19 cellular contexts compared by ENCODE assay signal in the genomic region with DNA sequence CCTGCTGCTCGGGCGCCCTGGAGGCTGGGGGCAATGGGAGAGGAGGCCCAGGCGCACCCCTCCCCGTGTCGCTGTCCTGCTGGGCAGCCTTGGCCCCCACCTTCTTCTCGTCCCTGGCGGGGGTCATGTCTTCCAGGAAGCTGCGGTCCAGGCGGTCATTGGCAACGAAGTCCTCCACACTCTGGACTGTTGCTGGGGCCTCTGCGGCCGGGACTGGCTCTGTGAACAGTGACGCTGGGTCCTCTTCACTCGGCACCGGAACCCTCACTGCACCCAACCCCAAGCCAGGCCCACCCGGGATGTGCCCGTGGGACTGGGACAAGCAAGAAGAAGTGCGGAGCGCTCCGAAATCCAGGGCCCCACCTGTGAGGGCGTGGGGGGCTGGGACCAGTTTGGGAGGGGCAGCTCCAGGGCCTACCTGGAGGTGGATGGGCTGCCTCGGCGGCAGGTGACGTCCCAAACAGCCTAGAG.
DNase-seq lines count a peak whose midpoint lies in the region; ATAC-seq and TF ChIP-seq lines count a peak whose summit lies in the region.
"Had no signal": no experiment of that assay in that cellular context is flagged by ENCODE, and none has a peak within 500 bp of the region (broad histone marks: within the 10 kb centered on the region; RNA-seq: fewer than 3 reads in every experiment).

No MANE protein-coding gene starts in this region.

- no peaks in the 10 kb centered on the region for H3K4me1 ChIP-seq in lower lobe of right lung
- H3K4me1 ChIP-seq: A549, Caco-2 had no signal

- H3K27me3 Mint-ChIP-seq in CD14-positive monocyte (ENCODE audit: low read depth in 3 of 3): peaks cover 0 to 3% (median 0%) of the 10 kb centered on the region in 3 donors
- H3K27me3 Mint-ChIP-seq in activated CD4-positive, alpha-beta memory T cell treated with anti-CD3 and anti-CD28 coated beads for 36 hours: peaks cover 19% of the 10 kb centered on the region
- H3K27me3 Mint-ChIP-seq: CD4-positive, CD25-positive, alpha-beta regulatory T cell had no signal

- H3K27ac ChIP-seq in lower lobe of right lung: no peak overlapping the region
- H3K27ac ChIP-seq: A549, GM23248 had no signal

- H3K4me3 Mint-ChIP-seq in CD14-positive monocyte: no peak overlapping the region
- no peak overlapping the region for H3K4me3 Mint-ChIP-seq in activated CD4-positive, alpha-beta memory T cell treated with anti-CD3 and anti-CD28 coated beads for 36 hours
- H3K4me3 Mint-ChIP-seq: CD4-positive, CD25-positive, alpha-beta regulatory T cell; CD8-positive, alpha-beta T cell; H9 had no signal

- no peaks in the 10 kb centered on the region for H3K36me3 ChIP-seq in H7 (replicated peaks; ENCODE audit: control insufficient read depth, insufficient read depth, low read length)
- H3K36me3 ChIP-seq in lower lobe of right lung: no peaks in the 10 kb centered on the region

- ATAC-seq in lower lobe of right lung (no peak), HG03342 (IDR thresholded peaks at IDR 0.05; ENCODE audit: unreplicated experiment) (no peak)
- ATAC-seq: A549; CD8-positive, alpha-beta T cell; HCT116 had no signal

- DNase-seq in CD14-positive monocyte (ENCODE audit: low spot score): peak; percentile 35
- peak; percentile 22 for DNase-seq in H7
- DNase-seq in lower lobe of right lung: peak; percentile 46
- no peak for DNase-seq in germinal center (ENCODE audit: low spot score)
- DNase-seq in NK-92 treated with Interleukin-12 subunit alpha and Interleukin-12 subunit beta, amount 100 ng/mL, for 24 hours (lab: John Stamatoyannopoulos, UW): no peak
- DNase-seq in activated CD4-positive, alpha-beta memory T cell treated with anti-CD3 and anti-CD28 coated beads for 36 hours: no peak
- DNase-seq: 8988T; ACHN; C1 segment of cervical spinal cord; Caco-2; CD4-positive, CD25-positive, alpha-beta regulatory T cell; CD8-positive, alpha-beta T cell; DMS153; DND-41; GM23248; H9 had no signal

- no peak for TF ChIP-seq CTCF in CD14-positive monocyte (IDR thresholded peaks at IDR 0.05)
- TF ChIP-seq CTCF in lower lobe of right lung (IDR thresholded peaks at IDR 0.05): no peak

- no peaks in the 10 kb centered on the region for H3K36me3 Mint-ChIP-seq in CD14-positive monocyte
- no peaks in the 10 kb centered on the region for H3K36me3 Mint-ChIP-seq in activated CD4-positive, alpha-beta memory T cell treated with anti-CD3 and anti-CD28 coated beads for 36 hours
- H3K36me3 Mint-ChIP-seq: CD4-positive, CD25-positive, alpha-beta regulatory T cell; CD8-positive, alpha-beta T cell had no signal

- intact Hi-C loops in CD14-positive monocyte (cut with micrococcal nuclease) (no loop called here), lower lobe of right lung (cut with DNase I) (no loop called here)
- intact Hi-C loops in activated CD4-positive, alpha-beta memory T cell treated with anti-CD3 and anti-CD28 coated beads for 36 hours (cut with micrococcal nuclease): no loop called here

- H3K27me3 ChIP-seq in H7 (ENCODE audit: control insufficient read depth, insufficient read depth, low read length) (no peaks in the 10 kb centered on the region), lower lobe of right lung (ENCODE audit: low read depth) (peaks cover 4% of the 10 kb centered on the region)

- peaks cover 0 to 8% (median 5%) of the 10 kb centered on the region in 7 donors for H3K9me3 Mint-ChIP-seq in CD14-positive monocyte
- no peaks in the 10 kb centered on the region for H3K9me3 Mint-ChIP-seq in activated CD4-positive, alpha-beta memory T cell treated with anti-CD3 and anti-CD28 coated beads for 36 hours
- H3K9me3 Mint-ChIP-seq: CD8-positive, alpha-beta T cell; H9 had no signal

- CTCF ChIA-PET in activated CD4-positive, alpha-beta memory T cell treated with anti-CD3 and anti-CD28 coated beads for 36 hours (lab: Charles Lee): no interaction called here

- POLR2A ChIA-PET in activated CD4-positive, alpha-beta memory T cell treated with anti-CD3 and anti-CD28 coated beads for 36 hours (lab: Charles Lee): no interaction called here

- no peak overlapping the region for H3K27ac Mint-ChIP-seq in CD14-positive monocyte
- no peak overlapping the region for H3K27ac Mint-ChIP-seq in activated CD4-positive, alpha-beta memory T cell treated with anti-CD3 and anti-CD28 coated beads for 36 hours
- H3K27ac Mint-ChIP-seq: CD4-positive, CD25-positive, alpha-beta regulatory T cell; CD8-positive, alpha-beta T cell; H9 had no signal

- H3K4me3 ChIP-seq in H7 (ENCODE audit: insufficient read depth, low read depth, low read length): no peak overlapping the region
- H3K4me3 ChIP-seq in lower lobe of right lung: no peak overlapping the region
- H3K4me3 ChIP-seq: A549, GM23248 had no signal

- H3K9me3 ChIP-seq in lower lobe of right lung: no peaks in the 10 kb centered on the region
- H3K9me3 ChIP-seq: A549, Caco-2 had no signal

- H3K4me1 Mint-ChIP-seq in CD14-positive monocyte: no peaks in the 10 kb centered on the region
- no peaks in the 10 kb centered on the region for H3K4me1 Mint-ChIP-seq in activated CD4-positive, alpha-beta memory T cell treated with anti-CD3 and anti-CD28 coated beads for 36 hours (ENCODE audit: low read depth)
- H3K4me1 Mint-ChIP-seq: CD4-positive, CD25-positive, alpha-beta regulatory T cell; H9 had no signal

Comparison
In these comparisons a context has a peak if more than half of its experiments do, and no peak if none do; other contexts are left out.
1. DNase-seq: peak in CD14-positive monocyte (single experiment), H7 (single experiment) and lower lobe of right lung (single experiment); none in germinal center (single experiment), NK-92 treated with Interleukin-12 subunit alpha and Interleukin-12 subunit beta, amount 100 ng/mL, for 24 hours (single experiment) and activated CD4-positive, alpha-beta memory T cell treated with anti-CD3 and anti-CD28 coated beads for 36 hours (single experiment).